12 cellular contexts compared by ENCODE assay signal in genomic region chr7:83548250-83548649, GRCh38.
DNase-seq lines count a peak whose midpoint lies in the region; TF ChIP-seq lines count a peak whose summit lies in the region.
"Had no signal": no experiment of that assay in that cellular context is flagged by ENCODE, and none has a peak within 500 bp of the region (broad histone marks: within the 10 kb centered on the region; RNA-seq: fewer than 3 reads in every experiment).

No MANE protein-coding gene starts in this region.

- peaks cover 27% of the 10 kb centered on the region for H3K4me1 Mint-ChIP-seq in mesothelial cell of epicardium
- H3K4me1 Mint-ChIP-seq: CD4-positive, alpha-beta memory T cell had no signal

- peaks cover 33% of the 10 kb centered on the region for H3K9me3 Mint-ChIP-seq in mesothelial cell of epicardium

- DNase-seq in HT-29 (ENCODE audit: low spot score) (peak; percentile 54), SK-N-DZ (ENCODE audit: low spot score) (peak; percentile 3), mesothelial cell of epicardium (ENCODE audit: low spot score in 2 of 2, unreplicated experiment in 2 of 2) (no peak), thyroid gland (no peak), pons (ENCODE audit: low spot score) (no peak), DMS 273 (lab: John Stamatoyannopoulos, UW; ENCODE audit: unreplicated experiment) (no peak), EL (no peak)
- DNase-seq: CD4-positive, alpha-beta memory T cell; GF-D8; Kasumi-1; SIG-M5; SW 1271 had no signal

- H3K27ac ChIP-seq in thyroid gland = no peak overlapping the region

- intact Hi-C loops in thyroid gland (cut with DNase I) = no loop called here

- H3K9me3 ChIP-seq in thyroid gland = peaks cover 4% of the 10 kb centered on the region

- no peaks in the 10 kb centered on the region for H3K27me3 ChIP-seq in thyroid gland

- no peaks in the 10 kb centered on the region for H3K4me1 ChIP-seq in thyroid gland

- WGBS in thyroid gland, 2 donors = 42 to 50% methylated on average over 1 of the region's 1 CpG

- TF ChIP-seq CTCF in mesothelial cell of epicardium (IDR thresholded peaks at IDR 0.05; ENCODE audit: unreplicated experiment) = no peak
- no peak for TF ChIP-seq CTCF in thyroid gland (IDR thresholded peaks at IDR 0.05)

- H3K36me3 ChIP-seq in thyroid gland = no peaks in the 10 kb centered on the region

- peak overlapping the region; percentile 76 for H3K27ac Mint-ChIP-seq in mesothelial cell of epicardium
- H3K27ac Mint-ChIP-seq: CD4-positive, alpha-beta memory T cell had no signal

- no peak overlapping the region for H3K4me3 ChIP-seq in thyroid gland (replicated peaks in 1 of 3)

- H3K4me3 Mint-ChIP-seq in mesothelial cell of epicardium = no peak overlapping the region
- H3K4me3 Mint-ChIP-seq: CD4-positive, alpha-beta memory T cell had no signal

- no peak for TF ChIP-seq POLR2A in thyroid gland (IDR thresholded peaks at IDR 0.05)

- H3K27me3 Mint-ChIP-seq in mesothelial cell of epicardium (ENCODE audit: low read depth) = no peaks in the 10 kb centered on the region
- H3K27me3 Mint-ChIP-seq: CD4-positive, alpha-beta memory T cell had no signal

- H3K36me3 Mint-ChIP-seq in mesothelial cell of epicardium = no peaks in the 10 kb centered on the region
- H3K36me3 Mint-ChIP-seq: CD4-positive, alpha-beta memory T cell had no signal

Comparison
In these comparisons a context has a peak if more than half of its experiments do, and no peak if none do; other contexts are left out.
1. DNase-seq: peak in HT-29 (single experiment) and SK-N-DZ (single experiment); none in mesothelial cell of epicardium (0 of 2), thyroid gland (0 of 2), pons (single experiment), DMS 273 (single experiment) and EL (single experiment).